20 cellular contexts compared by ENCODE assay signal in genomic region chr16:86304868-86305267, GRCh38.
"Had no signal": no experiment of that assay in that cellular context is flagged by ENCODE, and none has a peak within 500 bp of the region (broad histone marks: within the 10 kb centered on the region; RNA-seq: fewer than 3 reads in every experiment).

No MANE protein-coding gene starts in this region.

- FAIRE-seq: frontal cortex had no signal

- ATAC-seq: activated CD8-positive, alpha-beta T cell treated with anti-CD3 and anti-CD28 coated beads, Interleukin-2, amount 10 ng/mL, durations not matched to agents 7 days and 5 days; body of pancreas had no signal

- H3K4me3 ChIP-seq: body of pancreas had no signal

- H3K27ac ChIP-seq: epithelial cell of prostate, tibial artery had no signal

- DNase-seq: activated CD4-positive, alpha-beta T cell treated with anti-CD3 and anti-CD28 coated beads, Interleukin-2, amount 10 ng/mL, durations not matched to agents 7 days and 5 days; activated CD4-positive, CD25-positive, alpha-beta regulatory T cell; activated CD8-positive, alpha-beta T cell treated with anti-CD3 and anti-CD28 coated beads, Interleukin-2, amount 10 ng/mL, durations not matched to agents 7 days and 5 days; activated naive CD4-positive, alpha-beta T cell treated with Interleukin-2 at 50 U/mL for 16 hours; activated naive CD8-positive, alpha-beta T cell treated with anti-CD3 and anti-CD28 coated beads, Interleukin-2, amount 10 ng/mL, durations not matched to agents 7 days and 5 days; activated T-cell treated with anti-CD3 and anti-CD28 coated beads, Interleukin-2, amount 50 U/mL, for 24 hours; amygdala; body of pancreas; caudate nucleus; endodermal cell; nucleus accumbens; stimulated activated CD4-positive, alpha-beta T cell treated with anti-CD3 and anti-CD28 coated beads, Interleukin-12 subunit alpha, Interleukin-12 subunit beta, amount 100 ng/mL, for 4 hours; stimulated activated CD4-positive, alpha-beta T cell treated with anti-CD3 and anti-CD28 coated beads, Interleukin-1b, Interleukin-23, amount 100 ng/mL, for 48 hours; stimulated activated CD8-positive, alpha-beta memory T cell treated with anti-CD3 and anti-CD28 coated beads, Interleukin-4, amount 100 ng/mL, for 48 hours; stimulated activated naive CD4-positive, alpha-beta T cell; substantia nigra; T1000; tibial artery had no signal

- H3K4me1 ChIP-seq: body of pancreas, tibial artery had no signal

- H3K9me3 ChIP-seq: body of pancreas, tibial artery had no signal

- H3K27me3 ChIP-seq: body of pancreas had no signal

- H3K36me3 ChIP-seq: tibial artery had no signal
